ENCODE assay signal across 22 cellular contexts in the genomic region with DNA sequence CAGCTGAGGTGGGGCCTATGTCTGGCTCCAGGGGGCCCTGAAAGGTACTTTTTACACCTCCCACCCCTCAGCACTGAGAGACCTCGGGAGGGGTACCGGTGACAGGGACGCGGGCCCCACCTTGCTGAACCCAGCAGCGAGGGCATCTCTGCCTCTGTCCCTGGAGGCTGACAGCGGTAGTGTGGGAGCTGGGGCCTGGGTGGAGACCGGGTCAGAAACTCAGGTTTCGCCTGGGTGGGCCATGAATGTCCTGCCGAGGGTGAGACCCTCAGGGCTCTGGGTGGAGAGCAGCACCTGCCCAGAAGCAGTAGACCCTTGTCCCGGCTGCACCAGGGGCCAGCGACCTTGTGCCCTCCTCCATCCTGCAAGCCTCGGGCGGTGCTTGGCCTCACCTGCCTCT. TPM values are rescaled to one million over a fixed set of nuclear protein-coding genes. Genes with fewer than 3 reads are reported as not detected.
DNase-seq lines count a peak whose midpoint lies in the region; ATAC-seq, FAIRE-seq and TF ChIP-seq lines count a peak whose summit lies in the region.
"Had no signal": no experiment of that assay in that cellular context is flagged by ENCODE, and none has a peak within 500 bp of the region (broad histone marks: within the 10 kb centered on the region; RNA-seq: fewer than 3 reads in every experiment).

No MANE protein-coding gene starts in this region.

- no peak for TF ChIP-seq POLR2A in A549 (IDR thresholded peaks at IDR 0.05; ENCODE audit: low read length)

- H3K27ac ChIP-seq in A549 (no peak overlapping the region), WERI-Rb-1 (peak overlapping the region; percentile 98)
- H3K27ac ChIP-seq: BLaER1 treated with 17β-estradiol and CSF1 and Interleukin-3, amounts not matched to agents 10 nM and 100 nM; SK-N-MC had no signal

- 86% methylated on average over 6 of the region's 13 CpGs for WGBS in A549 (ENCODE audit: missing lambda C conversion rate)

- H3K36me3 Mint-ChIP-seq in nephron (ENCODE audit: low read depth): no peaks in the 10 kb centered on the region
- H3K36me3 Mint-ChIP-seq in activated naive CD8-positive, alpha-beta T cell treated with anti-CD3 and anti-CD28 coated beads, Interleukin-2, amount 50 U/mL, for 24 hours (ENCODE audit: low read depth): no peaks in the 10 kb centered on the region
- H3K36me3 Mint-ChIP-seq: CD8-positive, alpha-beta T cell; IgD-negative memory B cell had no signal

- ATAC-seq in A549: peak; percentile 45 to 56; a peak in 3 of 6 replicates
- ATAC-seq in activated naive CD8-positive, alpha-beta T cell treated with anti-CD3 and anti-CD28 coated beads, Interleukin-2, amount 50 U/mL, for 24 hours: no peak
- ATAC-seq: CD8-positive, alpha-beta T cell had no signal

- TF ChIP-seq EP300 in A549 (IDR thresholded peaks at IDR 0.05): no peak

- no peak overlapping the region for H3K4me3 Mint-ChIP-seq in nephron
- no peak overlapping the region for H3K4me3 Mint-ChIP-seq in activated naive CD8-positive, alpha-beta T cell treated with anti-CD3 and anti-CD28 coated beads, Interleukin-2, amount 50 U/mL, for 24 hours
- H3K4me3 Mint-ChIP-seq: CD8-positive, alpha-beta T cell; IgD-negative memory B cell had no signal

- POLR2A ChIA-PET in A549 (lab: Yijun Ruan, JAX): no interaction called here

- no peaks in the 10 kb centered on the region for H3K9me3 Mint-ChIP-seq in nephron
- H3K9me3 Mint-ChIP-seq in activated naive CD8-positive, alpha-beta T cell treated with anti-CD3 and anti-CD28 coated beads, Interleukin-2, amount 50 U/mL, for 24 hours: no peaks in the 10 kb centered on the region
- H3K9me3 Mint-ChIP-seq: CD8-positive, alpha-beta T cell; IgD-negative memory B cell had no signal

- TF ChIP-seq RAD21 in A549 (conservative IDR thresholded peaks at IDR 0.05 in 1 of 2, IDR thresholded peaks at IDR 0.05 in 1 of 2): no peak

- H3K27me3 ChIP-seq in H7 (ENCODE audit: control insufficient read depth, insufficient read depth, low read length) (no peaks in the 10 kb centered on the region), WERI-Rb-1 (ENCODE audit: insufficient read depth, low read depth, severe bottlenecking) (no peaks in the 10 kb centered on the region)
- H3K27me3 ChIP-seq: BLaER1 treated with 17β-estradiol and CSF1 and Interleukin-3, amounts not matched to agents 10 nM and 100 nM; MG63 had no signal

- H3K4me1 ChIP-seq in A549: peaks cover 19% of the 10 kb centered on the region

- CTCF ChIA-PET in A549 (lab: Yijun Ruan, JAX): interaction anchor here (1.7 to 3.7 kb wide), 2 partner anchors 12 to 46 kb away, joined by 6 to 9 read pairs; no protein-coding TSS in a partner anchor

- FAIRE-seq in A549 (lab: Jason Lieb, UNC): no peak
- FAIRE-seq: GM12892, H1, RCC 7860 had no signal

- H3K36me3 ChIP-seq in H7 (replicated peaks; ENCODE audit: control insufficient read depth, insufficient read depth, low read length) (no peaks in the 10 kb centered on the region), WERI-Rb-1 (peaks cover 4% of the 10 kb centered on the region)

- TF ChIP-seq CTCF in A549 (IDR thresholded peaks at IDR 0.05) (no peak), WERI-Rb-1 (IDR thresholded peaks at IDR 0.05; ENCODE audit: low read depth, low read length) (peak; percentile 29; the same call in 1 of the 2 replicates), nephron (IDR thresholded peaks at IDR 0.05; ENCODE audit: unreplicated experiment in 3 of 3) (peak in 2 of 3 experiments; percentile 15 to 19)

- peaks cover 35% of the 10 kb centered on the region for H3K4me1 Mint-ChIP-seq in nephron
- H3K4me1 Mint-ChIP-seq in activated naive CD8-positive, alpha-beta T cell treated with anti-CD3 and anti-CD28 coated beads, Interleukin-2, amount 50 U/mL, for 24 hours: no peaks in the 10 kb centered on the region

- DNase-seq in A549 (ENCODE audit: low read depth in 1 of 2, low spot score in 1 of 2): no peak
- DNase-seq in H7: peak; percentile 84
- DNase-seq in WERI-Rb-1: no peak
- DNase-seq in Kasumi-1 (lab: John Stamatoyannopoulos, UW): no peak
- DNase-seq in NCI-H146 treated with DMSO at 0.1 percent for 48 hours (lab: John Stamatoyannopoulos, UW; ENCODE audit: unreplicated experiment): no peak
- no peak for DNase-seq in activated naive CD8-positive, alpha-beta T cell treated with anti-CD3 and anti-CD28 coated beads, Interleukin-2, amount 50 U/mL, for 24 hours
- DNase-seq: Calu3; CD8-positive, alpha-beta T cell; Karpas-422; MG63; NCI-H1105; NCI-H1694; NCI-H510A; NCI-H774; SHP77 had no signal

- H3K27me3 Mint-ChIP-seq in nephron (ENCODE audit: low read depth): no peaks in the 10 kb centered on the region
- no peaks in the 10 kb centered on the region for H3K27me3 Mint-ChIP-seq in activated naive CD8-positive, alpha-beta T cell treated with anti-CD3 and anti-CD28 coated beads, Interleukin-2, amount 50 U/mL, for 24 hours
- H3K27me3 Mint-ChIP-seq: IgD-negative memory B cell had no signal

- H3K27ac Mint-ChIP-seq in nephron: no peak overlapping the region
- H3K27ac Mint-ChIP-seq in activated naive CD8-positive, alpha-beta T cell treated with anti-CD3 and anti-CD28 coated beads, Interleukin-2, amount 50 U/mL, for 24 hours: no peak overlapping the region
- H3K27ac Mint-ChIP-seq: CD8-positive, alpha-beta T cell had no signal

- H3K4me3 ChIP-seq in A549 (no peak overlapping the region), H7 (ENCODE audit: insufficient read depth, low read depth, low read length) (no peak overlapping the region), WERI-Rb-1 (ENCODE audit: low read depth, low read length) (no peak overlapping the region)
- H3K4me3 ChIP-seq: BLaER1 treated with 17β-estradiol and CSF1 and Interleukin-3, amounts not matched to agents 10 nM and 100 nM; MG63; SK-N-MC had no signal

- H3K9me3 ChIP-seq in A549 (no peaks in the 10 kb centered on the region), WERI-Rb-1 (ENCODE audit: severe bottlenecking) (no peaks in the 10 kb centered on the region)
- H3K9me3 ChIP-seq: BLaER1 treated with 17β-estradiol and CSF1 and Interleukin-3, amounts not matched to agents 10 nM and 100 nM; MG63 had no signal

- H3K4me2 ChIP-seq in A549: no peak overlapping the region

TF ChIP-seq in A549, 52 proteins besides CTCF, POLR2A, EP300 and RAD21:
- TF ChIP-seq BHLHE40 (IDR thresholded peaks at IDR 0.05; ENCODE audit: low read depth, low read length) (no peak), RFX5 (IDR thresholded peaks at IDR 0.05) (no peak), SMC3 (IDR thresholded peaks at IDR 0.05) (no peak), CBX2 (IDR thresholded peaks at IDR 0.05; ENCODE audit: borderline replicate concordance, low read depth) (no peak), ZSCAN20 (CRISPR knock-in tag; IDR thresholded peaks at IDR 0.05) (no peak), NFE2L2 (conservative IDR thresholded peaks at IDR 0.05; ENCODE audit: low read length) (no peak), SREBF2 (IDR thresholded peaks at IDR 0.05) (no peak), CHD2 (IDR thresholded peaks at IDR 0.05; ENCODE audit: low read length, partially characterized antibody) (no peak)
- TF ChIP-seq, protein P1, sequence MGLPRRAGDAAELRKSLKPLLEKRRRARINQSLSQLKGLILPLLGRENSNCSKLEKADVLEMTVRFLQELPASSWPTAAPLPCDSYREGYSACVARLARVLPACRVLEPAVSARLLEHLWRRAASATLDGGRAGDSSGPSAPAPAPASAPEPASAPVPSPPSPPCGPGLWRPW (IDR thresholded peaks at IDR 0.05): no peak
TF ChIP-seq in A549: peak in this region for 0.

RNA-seq across cellular contexts. Expression of a gene that starts 22.2 kb away (rescaled TPM):
- polyA plus RNA-seq in A549 (2011; rRNA removed) (23.4 and 28.9 TPM in 2 replicates), A549 (2017; fragmentation: RNase III; extraction: RNeasy Plus Mini Kit Qiagen cat#74134 plus additional on column Dnase treatment) (34.3 to 39.4 TPM (median 38.9 TPM) in 3 replicates)
- 43.5 and 48.7 TPM in 2 replicates for polyA plus RNA-seq in A549 (2012; cell fraction: cytosol; rRNA removed)
- polyA plus RNA-seq in A549 (2012; cell fraction: nucleus; rRNA removed): 275 TPM in 2 replicates
- 40.7 and 47.5 TPM in 2 replicates for polyA minus RNA-seq in A549 (2011; rRNA and poly(A)+ RNA removed)
- 40.9 and 47.5 TPM in 2 replicates for total RNA-seq in H7 (2014; rRNA removed; shearing (Covaris generic))

RNA-seq across cellular contexts. Expression of a gene that starts 30.5 kb away (rescaled TPM):
- polyA plus RNA-seq in A549 (2011; rRNA removed): 0.66 and 0.70 TPM in 2 replicates
- 0.26 and 0.32 TPM in 2 replicates for polyA plus RNA-seq in A549 (2012; cell fraction: cytosol; rRNA removed)
- 6.3 and 6.6 TPM in 2 replicates for polyA plus RNA-seq in A549 (2012; cell fraction: nucleus; rRNA removed)
- 0.50 to 0.55 TPM (median 0.51 TPM) in 3 replicates for polyA plus RNA-seq in A549 (2017; fragmentation: RNase III; extraction: RNeasy Plus Mini Kit Qiagen cat#74134 plus additional on column Dnase treatment)
- 0.44 and 0.58 TPM in 2 replicates for polyA minus RNA-seq in A549 (2011; rRNA and poly(A)+ RNA removed)
- 0.83 and 2.2 TPM in 2 replicates for total RNA-seq in H7 (2014; rRNA removed; shearing (Covaris generic))

RNA-seq across cellular contexts. Expression of a gene that starts 34.8 kb away (rescaled TPM):
- polyA plus RNA-seq in A549 (2011; rRNA removed) (85.8 and 108 TPM in 2 replicates), A549 (2017; fragmentation: RNase III; extraction: RNeasy Plus Mini Kit Qiagen cat#74134 plus additional on column Dnase treatment) (131 to 135 TPM (median 135 TPM) in 3 replicates)
- polyA plus RNA-seq in A549 (2012; cell fraction: cytosol; rRNA removed): 179 and 244 TPM in 2 replicates
- polyA plus RNA-seq in A549 (2012; cell fraction: nucleus; rRNA removed): 443 and 610 TPM in 2 replicates
- polyA minus RNA-seq in A549 (2011; rRNA and poly(A)+ RNA removed): 52.4 and 83.7 TPM in 2 replicates
- total RNA-seq in H7 (2014; rRNA removed; shearing (Covaris generic)): 98.9 and 104 TPM in 2 replicates

RNA-seq across cellular contexts. Expression of a gene that starts 57.5 kb away (rescaled TPM):
- polyA plus RNA-seq in A549 (2011; rRNA removed): 27.7 and 27.8 TPM in 2 replicates
- 72.5 and 84.6 TPM in 2 replicates for polyA plus RNA-seq in A549 (2012; cell fraction: cytosol; rRNA removed)
- polyA plus RNA-seq in A549 (2012; cell fraction: nucleus; rRNA removed): 85.6 and 86.4 TPM in 2 replicates
- polyA plus RNA-seq in A549 (2017; fragmentation: RNase III; extraction: RNeasy Plus Mini Kit Qiagen cat#74134 plus additional on column Dnase treatment): 56.6 to 66.4 TPM (median 58.6 TPM) in 3 replicates
- polyA minus RNA-seq in A549 (2011; rRNA and poly(A)+ RNA removed): 5.3 and 13.2 TPM in 2 replicates
- 39.5 and 44.9 TPM in 2 replicates for total RNA-seq in H7 (2014; rRNA removed; shearing (Covaris generic))
